8 cellular contexts compared by ENCODE assay signal in genomic region chr4:17511950-17512795, GRCh38. TPM values are rescaled to one million over a fixed set of nuclear protein-coding genes. Genes with fewer than 3 reads are reported as not detected.
DNase-seq lines count a peak whose midpoint lies in the region; ATAC-seq and TF ChIP-seq lines count a peak whose summit lies in the region.

TSS of gene QDPR (minus strand) at chr4:17512090. CDS start at chr4:17512054, 36 bp downstream.

- H3K27ac Mint-ChIP-seq in activated CD4-positive, alpha-beta memory T cell treated with anti-CD3 and anti-CD28 coated beads, Interleukin-2, amount 10 ng/mL, durations not matched to agents 7 days and 5 days: peak within 1 kb of the TSS; percentile 79

- H3K27ac ChIP-seq in lower lobe of right lung: peak within 1 kb of the TSS; percentile 79

- intact Hi-C loops in lower lobe of right lung (cut with DNase I): no loop called here

- H3K36me3 ChIP-seq in lower lobe of right lung: peaks cover 22% of the 10 kb centered on the region

- H3K4me3 ChIP-seq in AG09309 (ENCODE audit: control insufficient read depth, low read depth, low read length) (peak within 1 kb of the TSS; percentile 75), lower lobe of right lung (peak within 1 kb of the TSS; percentile 91)

- H3K9me3 ChIP-seq in lower lobe of right lung: no peaks in the 10 kb centered on the region

- DNase-seq in AG09309 (ENCODE audit: low read depth): no peak
- DNase-seq in NCI-H460 (ENCODE audit: extremely low read depth, low read depth): peak; percentile 73
- peak; percentile 78 for DNase-seq in activated CD4-positive, alpha-beta memory T cell treated with anti-CD3 and anti-CD28 coated beads, Interleukin-2, amount 10 ng/mL, durations not matched to agents 7 days and 5 days
- DNase-seq in ecto neural progenitor cell (ENCODE audit: low spot score): peak; percentile 90
- DNase-seq in lower lobe of right lung: peak; percentile 90
- DNase-seq in stimulated activated CD4-positive, alpha-beta T cell treated with anti-CD3 and anti-CD28 coated beads, TNF-alpha, amount 100 ng/mL, for 24 hours (ENCODE audit: low read depth in 3 of 3): peak; percentile 57 to 81 (median 57)

- H3K4me1 ChIP-seq in lower lobe of right lung: peaks cover 31% of the 10 kb centered on the region

- POLR2A ChIA-PET in activated CD4-positive, alpha-beta memory T cell treated with anti-CD3 and anti-CD28 coated beads, Interleukin-2, amount 10 ng/mL, durations not matched to agents 7 days and 5 days (lab: Charles Lee): interaction anchor here (0.7 to 1.4 kb wide), 6 partner anchors 28 to 388 kb away, joined by 3 to 5 read pairs (median 3); partner anchors contain the start of genes DCAF16, LAP3 and NCAPG

- H3K36me3 Mint-ChIP-seq in activated CD4-positive, alpha-beta memory T cell treated with anti-CD3 and anti-CD28 coated beads, Interleukin-2, amount 10 ng/mL, durations not matched to agents 7 days and 5 days (ENCODE audit: low read depth): peaks cover 9% of the 10 kb centered on the region

- no peaks in the 10 kb centered on the region for H3K27me3 ChIP-seq in lower lobe of right lung (ENCODE audit: low read depth)

- peak; percentile 97 for ATAC-seq in GM18858 (IDR thresholded peaks at IDR 0.05; ENCODE audit: unreplicated experiment)
- ATAC-seq in HG03064 (IDR thresholded peaks at IDR 0.05; ENCODE audit: low read depth, unreplicated experiment): peak; percentile 96
- ATAC-seq in lower lobe of right lung: peak; percentile 96 to 97

- TF ChIP-seq CTCF in AG09309 (IDR thresholded peaks at IDR 0.05; ENCODE audit: control insufficient read depth, insufficient read depth, low read depth, low read length, missing control alignments) (peak; percentile 19), lower lobe of right lung (IDR thresholded peaks at IDR 0.05) (peak; percentile 36)

- peaks cover 29% of the 10 kb centered on the region for H3K4me1 Mint-ChIP-seq in activated CD4-positive, alpha-beta memory T cell treated with anti-CD3 and anti-CD28 coated beads, Interleukin-2, amount 10 ng/mL, durations not matched to agents 7 days and 5 days

- CTCF ChIA-PET in activated CD4-positive, alpha-beta memory T cell treated with anti-CD3 and anti-CD28 coated beads, Interleukin-2, amount 10 ng/mL, durations not matched to agents 7 days and 5 days (lab: Charles Lee): interaction anchor here (0.6 to 2.4 kb wide), 9 partner anchors 9 to 358 kb away, joined by 3 to 7 read pairs (median 4); no protein-coding TSS in a partner anchor

- H3K27me3 Mint-ChIP-seq in activated CD4-positive, alpha-beta memory T cell treated with anti-CD3 and anti-CD28 coated beads, Interleukin-2, amount 10 ng/mL, durations not matched to agents 7 days and 5 days: peaks cover 13% of the 10 kb centered on the region

- H3K4me3 Mint-ChIP-seq in activated CD4-positive, alpha-beta memory T cell treated with anti-CD3 and anti-CD28 coated beads, Interleukin-2, amount 10 ng/mL, durations not matched to agents 7 days and 5 days: peak within 1 kb of the TSS; percentile 97

- H3K9me3 Mint-ChIP-seq in activated CD4-positive, alpha-beta memory T cell treated with anti-CD3 and anti-CD28 coated beads, Interleukin-2, amount 10 ng/mL, durations not matched to agents 7 days and 5 days: no peaks in the 10 kb centered on the region

RNA-seq across cellular contexts. Expression of gene QDPR, which starts in this region (rescaled TPM):
- total RNA-seq in NCI-H460 (2014; rRNA removed; shearing (Covaris generic)): 4.8 and 5.5 TPM in 2 replicates
- 9.8 and 10.8 TPM in 2 replicates for polyA plus RNA-seq in NCI-H460 (2014; cell fraction: nucleus; rRNA removed)
- total RNA-seq in activated CD4-positive, alpha-beta memory T cell treated with anti-CD3 and anti-CD28 coated beads, Interleukin-2, amount 10 ng/mL, durations not matched to agents 7 days and 5 days: 10 to 100 TPM; 25.5 to 26.4 TPM
- total RNA-seq in lower lobe of right lung: 38.5 TPM
